24 cellular contexts compared by ENCODE assay signal in the genomic region with DNA sequence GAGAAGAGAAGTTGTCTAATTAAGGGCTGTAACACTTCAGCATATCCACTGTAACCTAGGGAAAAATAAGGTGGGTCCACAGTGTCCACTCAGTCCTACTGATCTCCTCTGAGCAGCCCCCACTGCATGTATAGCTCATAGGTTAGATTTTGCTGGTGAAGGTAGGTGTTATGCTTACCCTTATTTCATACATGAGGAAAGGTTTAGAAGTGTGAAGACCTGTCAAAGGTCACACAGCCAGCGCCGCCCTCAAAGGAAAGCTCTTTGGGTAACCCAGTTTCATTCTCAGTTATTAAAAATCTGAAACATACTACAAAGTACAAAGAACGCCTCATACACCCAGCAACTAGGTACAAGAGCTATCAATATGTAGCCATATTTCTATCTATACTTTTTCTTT.
DNase-seq lines count a peak whose midpoint lies in the region; ATAC-seq, FAIRE-seq and TF ChIP-seq lines count a peak whose summit lies in the region.
"Had no signal": no experiment of that assay in that cellular context is flagged by ENCODE, and none has a peak within 500 bp of the region (broad histone marks: within the 10 kb centered on the region; RNA-seq: fewer than 3 reads in every experiment).

No MANE protein-coding gene starts in this region.

- TF ChIP-seq EP300 in GM12878 (IDR thresholded peaks at IDR 0.05; ENCODE audit: borderline replicate concordance in 1 of 2, control insufficient read depth in 1 of 2, low read depth in 2 of 2, low read length in 2 of 2): no peak

- 94% methylated on average over 3 of the region's 3 CpGs for WGBS in GM12878 (ENCODE audit: insufficient coverage, insufficient replicate concordance, low lambda C conversion rate, missing lambda C conversion rate)
- no CpG with 5 or more reads among the region's 3 CpGs for WGBS in neuronal stem cell (ENCODE audit: extremely low coverage in 2 of 2, insufficient read length in 2 of 2, insufficient replicate concordance in 1 of 2), 2 donors
- 89 to 97% methylated on average over 3 of the region's 3 CpGs for WGBS in endodermal cell (ENCODE audit: insufficient coverage in 1 of 2, insufficient read length in 1 of 2), 2 experiments

- no peaks in the 10 kb centered on the region for H3K79me1 ChIP-seq in neuronal stem cell (ENCODE audit: low read depth, low read length)

- H3K4me3 ChIP-seq in GM12878 (no peak overlapping the region), neuronal stem cell (ENCODE audit: low read length in 2 of 2) (no peak overlapping the region), endodermal cell (ENCODE audit: low read length) (no peak overlapping the region)
- H3K4me3 ChIP-seq: GM23248, HAP-1 had no signal

- H2AFZ ChIP-seq in GM12878 (ENCODE audit: control insufficient read depth, low read depth, low read length) (no peak overlapping the region), neuronal stem cell (ENCODE audit: low read length) (no peak overlapping the region)
- H2AFZ ChIP-seq: GM23248 had no signal

- peaks cover 12% of the 10 kb centered on the region for H3K4me1 Mint-ChIP-seq in activated naive CD4-positive, alpha-beta T cell treated with anti-CD3 and anti-CD28 coated beads, Interleukin-2, amount 10 ng/mL, durations not matched to agents 7 days and 5 days
- H3K4me1 Mint-ChIP-seq in endodermal cell (peaks cover 31% of the 10 kb centered on the region), glutamatergic neuron (ENCODE audit: low read depth, unreplicated experiment) (peaks cover 31% of the 10 kb centered on the region)

- in situ Hi-C loops in GM12878 (cut with MboI): no loop called here

- TF ChIP-seq RAD21 in GM12878 (IDR thresholded peaks at IDR 0.05; ENCODE audit: insufficient read depth, low read depth, low read length): no peak

- H3K18ac ChIP-seq in neuronal stem cell (ENCODE audit: low read length): peak overlapping the region; percentile 35

- H2BK120ac ChIP-seq in neuronal stem cell (ENCODE audit: low read depth, low read length): no peak overlapping the region

- H3K9ac ChIP-seq in GM12878 (ENCODE audit: control insufficient read depth, insufficient read depth, low read length) (no peak overlapping the region), neuronal stem cell (ENCODE audit: low read depth, low read length, poor library complexity) (no peak overlapping the region), endodermal cell (ENCODE audit: extremely low read depth, low read length, poor library complexity, severe bottlenecking) (no peak overlapping the region)
- H3K9ac ChIP-seq: GM23248 had no signal

- H4K20me1 ChIP-seq in GM12878 (ENCODE audit: control insufficient read depth, insufficient read depth): no peaks in the 10 kb centered on the region

- H3K27ac ChIP-seq in GM12878 (ENCODE audit: control insufficient read depth, insufficient read depth) (no peak overlapping the region), neuronal stem cell (replicated peaks; ENCODE audit: low read length) (peak overlapping the region; percentile 35), endodermal cell (ENCODE audit: low read depth, low read length) (no peak overlapping the region)
- H3K27ac ChIP-seq: HL-60 had no signal

- no peaks in the 10 kb centered on the region for H3K9me3 Mint-ChIP-seq in activated naive CD4-positive, alpha-beta T cell treated with anti-CD3 and anti-CD28 coated beads, Interleukin-2, amount 50 U/mL, for 72 hours
- no peaks in the 10 kb centered on the region for H3K9me3 Mint-ChIP-seq in activated naive CD4-positive, alpha-beta T cell treated with anti-CD3 and anti-CD28 coated beads, Interleukin-2, amount 10 ng/mL, durations not matched to agents 7 days and 5 days
- H3K9me3 Mint-ChIP-seq in endodermal cell (no peaks in the 10 kb centered on the region), glutamatergic neuron (ENCODE audit: unreplicated experiment) (peaks cover 3% of the 10 kb centered on the region)
- H3K9me3 Mint-ChIP-seq: CD4-positive, alpha-beta T cell had no signal

- no peak overlapping the region for H3K4ac ChIP-seq in neuronal stem cell (ENCODE audit: low read length)

- H3K4me1 ChIP-seq in GM12878 (ENCODE audit: control insufficient read depth, insufficient read depth, low read length): no peaks in the 10 kb centered on the region
- H3K4me1 ChIP-seq in neuronal stem cell (ENCODE audit: control insufficient read depth in 2 of 2, insufficient read depth in 1 of 2, low read depth in 1 of 2, low read length in 2 of 2): peaks cover 22 to 29% of the 10 kb centered on the region in 2 donors
- no peaks in the 10 kb centered on the region for H3K4me1 ChIP-seq in endodermal cell (ENCODE audit: control insufficient read depth, insufficient read depth, low read length)

- H4K8ac ChIP-seq in neuronal stem cell (ENCODE audit: low read depth, low read length): no peak overlapping the region

- H3K27me3 ChIP-seq in GM12878 (replicated peaks in 1 of 2; ENCODE audit: control insufficient read depth in 2 of 2, insufficient read depth in 2 of 2, low read length in 1 of 2): no peaks in the 10 kb centered on the region
- no peaks in the 10 kb centered on the region for H3K27me3 ChIP-seq in neuronal stem cell (ENCODE audit: control insufficient read depth in 3 of 3, insufficient read depth in 3 of 3, low read depth in 1 of 3, low read length in 3 of 3)
- H3K27me3 ChIP-seq in endodermal cell (ENCODE audit: control insufficient read depth, insufficient read depth, low read length, poor library complexity, severe bottlenecking): no peaks in the 10 kb centered on the region
- H3K27me3 ChIP-seq: BE2C had no signal

- TF ChIP-seq POLR2A in GM12878 (IDR thresholded peaks at IDR 0.05; ENCODE audit: low read depth, low read length): no peak

- H2AK5ac ChIP-seq in neuronal stem cell (ENCODE audit: low read depth, low read length): no peak overlapping the region

- peaks cover 0 to 2% of the 10 kb centered on the region in 2 experiments; a peak in 2 of 4 replicates for H3K36me3 ChIP-seq in GM12878 (ENCODE audit: control insufficient read depth in 2 of 2, insufficient read depth in 2 of 2, low read length in 1 of 2)
- peaks cover 0 to 69% of the 10 kb centered on the region in 2 donors for H3K36me3 ChIP-seq in neuronal stem cell (replicated peaks in 1 of 2; ENCODE audit: control insufficient read depth in 2 of 2, insufficient read depth in 2 of 2, low read length in 2 of 2)
- no peaks in the 10 kb centered on the region for H3K36me3 ChIP-seq in endodermal cell (ENCODE audit: control insufficient read depth, insufficient read depth, low read length)
- H3K36me3 ChIP-seq: HAP-1 had no signal

- POLR2A ChIA-PET in GM12878 (lab: Charles Lee): no interaction called here

- TF ChIP-seq CTCF in GM12878 (IDR thresholded peaks at IDR 0.05 in 2 of 3, conservative IDR thresholded peaks at IDR 0.05 in 1 of 3; ENCODE audit: control insufficient read depth in 2 of 3, extremely low read depth in 1 of 3, insufficient read depth in 1 of 3, low read depth in 3 of 3, low read length in 3 of 3) (no peak), endodermal cell (conservative IDR thresholded peaks at IDR 0.05) (no peak), glutamatergic neuron (IDR thresholded peaks at IDR 0.05; ENCODE audit: partially characterized antibody, unreplicated experiment) (no peak)

- no peak overlapping the region for H2BK12ac ChIP-seq in neuronal stem cell (ENCODE audit: low read length)

- intact Hi-C loops in GM12878 (cut with micrococcal nuclease; ENCODE audit: unreplicated experiment): no loop called here

- SMC1A ChIA-PET in GM12878 (lab: Charles Lee; ENCODE audit: uncharacterized antibody, unreplicated experiment): interaction anchor here (1.2 kb wide), 1 partner anchor 27 kb away, joined by 4 read pairs; no protein-coding TSS in a partner anchor

- H3K27ac Mint-ChIP-seq in activated naive CD4-positive, alpha-beta T cell treated with anti-CD3 and anti-CD28 coated beads, Interleukin-2, amount 50 U/mL, for 72 hours: no peak overlapping the region
- no peak overlapping the region for H3K27ac Mint-ChIP-seq in activated naive CD4-positive, alpha-beta T cell treated with anti-CD3 and anti-CD28 coated beads, Interleukin-2, amount 10 ng/mL, durations not matched to agents 7 days and 5 days
- no peak overlapping the region for H3K27ac Mint-ChIP-seq in endodermal cell
- H3K27ac Mint-ChIP-seq in glutamatergic neuron (ENCODE audit: unreplicated experiment): no peak overlapping the region
- H3K27ac Mint-ChIP-seq: CD4-positive, alpha-beta T cell had no signal

- H3K4me2 ChIP-seq in GM12878 (ENCODE audit: control insufficient read depth, insufficient read depth) (no peak overlapping the region), neuronal stem cell (ENCODE audit: insufficient read depth, low read length, poor library complexity, severe bottlenecking) (no peak overlapping the region)

- no peak overlapping the region for H3K23ac ChIP-seq in neuronal stem cell (ENCODE audit: low read depth, low read length, poor library complexity)

- peak; percentile 32 to 43 for ATAC-seq in activated naive CD4-positive, alpha-beta T cell treated with anti-CD3 and anti-CD28 coated beads, Interleukin-2, amount 50 U/mL, for 72 hours
- no peak for ATAC-seq in GM12878
- ATAC-seq: HepG2 had no signal

- no peaks in the 10 kb centered on the region for H3K27me3 Mint-ChIP-seq in activated naive CD4-positive, alpha-beta T cell treated with anti-CD3 and anti-CD28 coated beads, Interleukin-2, amount 10 ng/mL, durations not matched to agents 7 days and 5 days
- H3K27me3 Mint-ChIP-seq in endodermal cell (ENCODE audit: insufficient read depth): no peaks in the 10 kb centered on the region
- peaks cover 4% of the 10 kb centered on the region for H3K27me3 Mint-ChIP-seq in glutamatergic neuron (ENCODE audit: unreplicated experiment)
- H3K27me3 Mint-ChIP-seq: CD4-positive, alpha-beta T cell had no signal

- no peak for FAIRE-seq in GM12878 (lab: Jason Lieb, UNC)
- FAIRE-seq: GM12892, HepG2 had no signal

- no peak overlapping the region for H2BK15ac ChIP-seq in neuronal stem cell (ENCODE audit: low read length)

- no peaks in the 10 kb centered on the region for H3K79me2 ChIP-seq in GM12878 (ENCODE audit: control insufficient read depth, insufficient read depth, low read length)

- no peak overlapping the region for H2BK5ac ChIP-seq in neuronal stem cell (ENCODE audit: low read length)

- BruUV-seq in GM12878 (replicated peaks; lab: Mats Ljungman, UMichigan): no TSS peak

- CTCF ChIA-PET in activated naive CD4-positive, alpha-beta T cell treated with anti-CD3 and anti-CD28 coated beads, Interleukin-2, amount 10 ng/mL, durations not matched to agents 7 days and 5 days (lab: Charles Lee): no interaction called here
- CTCF ChIA-PET in GM12878 (lab: Yijun Ruan, JAX): interaction anchor here (0.8 kb wide), 1 partner anchor 42 kb away, joined by 4 read pairs; no protein-coding TSS in a partner anchor

- no peak overlapping the region for H3K4me3 Mint-ChIP-seq in activated naive CD4-positive, alpha-beta T cell treated with anti-CD3 and anti-CD28 coated beads, Interleukin-2, amount 10 ng/mL, durations not matched to agents 7 days and 5 days
- H3K4me3 Mint-ChIP-seq in endodermal cell: no peak overlapping the region
- no peak overlapping the region for H3K4me3 Mint-ChIP-seq in glutamatergic neuron (ENCODE audit: unreplicated experiment)
- H3K4me3 Mint-ChIP-seq: CD4-positive, alpha-beta T cell had no signal

- DNase-seq in activated naive CD4-positive, alpha-beta T cell treated with anti-CD3 and anti-CD28 coated beads, Interleukin-2, amount 50 U/mL, for 72 hours (ENCODE audit: low spot score in 2 of 2): no peak
- no peak for DNase-seq in activated naive CD4-positive, alpha-beta T cell treated with anti-CD3 and anti-CD28 coated beads, Interleukin-2, amount 10 ng/mL, durations not matched to agents 7 days and 5 days
- DNase-seq in GM12878 (ENCODE audit: low read depth, low spot score) (no peak), neuronal stem cell (ENCODE audit: low spot score) (no peak), endodermal cell (no peak), glutamatergic neuron (no peak), DMS79 (lab: John Stamatoyannopoulos, UW) (no peak)
- DNase-seq: BE2C; CD4-positive, alpha-beta T cell; COR-L47; DND-41; KBM-7; MM.1S; NCI-H1048; NCI-H1417 treated with DMSO at 0.1 percent for 48 hours; NCI-H187; NCI-H446; NCI-H526 treated with DMSO at 0.1 percent for 48 hours; Right ventricle myocardium superior had no signal

- no peak overlapping the region for H4K91ac ChIP-seq in neuronal stem cell (ENCODE audit: low read depth, low read length, poor library complexity)

- no peak overlapping the region for H3K14ac ChIP-seq in neuronal stem cell (ENCODE audit: low read length)

- RAD21 ChIA-PET in GM12878 (lab: Charles Lee; ENCODE audit: unreplicated experiment): no interaction called here

- no peaks in the 10 kb centered on the region for H3K9me3 ChIP-seq in GM12878 (replicated peaks; ENCODE audit: control insufficient read depth, insufficient read depth, low read length)
- H3K9me3 ChIP-seq in neuronal stem cell (replicated peaks in 1 of 2; ENCODE audit: control insufficient read depth in 2 of 2, insufficient read depth in 1 of 2, low read depth in 1 of 2, low read length in 2 of 2): peaks cover 0 to under 1% of the 10 kb centered on the region in 2 donors
- H3K9me3 ChIP-seq in endodermal cell (ENCODE audit: control insufficient read depth, low read length): no peaks in the 10 kb centered on the region
- H3K9me3 ChIP-seq: BE2C, HAP-1 had no signal

- peaks cover 17 to 18% of the 10 kb centered on the region in 2 donors for H3K36me3 Mint-ChIP-seq in activated naive CD4-positive, alpha-beta T cell treated with anti-CD3 and anti-CD28 coated beads, Interleukin-2, amount 50 U/mL, for 72 hours
- peaks cover 26% of the 10 kb centered on the region for H3K36me3 Mint-ChIP-seq in activated naive CD4-positive, alpha-beta T cell treated with anti-CD3 and anti-CD28 coated beads, Interleukin-2, amount 10 ng/mL, durations not matched to agents 7 days and 5 days
- H3K36me3 Mint-ChIP-seq in endodermal cell (ENCODE audit: low read depth) (no peaks in the 10 kb centered on the region), glutamatergic neuron (ENCODE audit: unreplicated experiment) (no peaks in the 10 kb centered on the region)
